8 cellular contexts compared by ENCODE assay signal in the genomic region with DNA sequence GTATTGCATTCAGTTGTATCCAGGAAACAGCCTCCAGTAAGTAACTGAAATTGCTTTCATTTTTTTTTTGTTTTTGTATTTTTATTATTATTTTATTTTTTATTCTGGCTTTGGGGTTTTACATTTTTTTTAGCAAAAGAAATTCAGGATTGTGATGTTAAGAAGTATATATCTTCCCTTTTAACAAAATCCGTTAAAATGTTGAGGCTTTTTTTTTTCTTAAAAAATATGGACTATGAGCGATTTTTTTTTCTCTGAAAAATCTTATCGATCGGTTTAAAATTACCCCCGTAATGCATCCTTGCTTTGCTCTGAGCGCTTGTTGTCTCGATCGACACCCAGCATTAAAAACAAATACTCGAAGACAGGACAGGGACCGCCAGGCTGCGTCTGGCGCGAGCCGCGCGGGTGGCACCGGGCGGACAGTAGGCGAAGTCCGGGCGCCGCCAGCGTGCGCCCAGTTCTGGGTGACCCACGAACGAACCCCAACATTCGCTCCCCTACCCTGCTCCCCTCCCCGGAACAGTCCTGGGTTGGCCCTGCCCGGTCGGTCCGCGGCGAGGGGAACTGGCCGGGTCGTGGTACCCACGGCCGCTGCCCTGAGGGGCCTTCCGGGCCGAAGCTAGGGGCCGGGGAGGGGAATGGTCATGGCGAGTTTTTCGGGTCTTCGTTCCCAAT. TPM values are rescaled to one million over a fixed set of nuclear protein-coding genes. Genes with fewer than 3 reads are reported as not detected.
DNase-seq lines count a peak whose midpoint lies in the region; ATAC-seq and TF ChIP-seq lines count a peak whose summit lies in the region.

No MANE protein-coding gene starts in this region.

- H3K4me3 ChIP-seq in SK-N-SH (ENCODE audit: low read depth in 2 of 2, low read length in 1 of 2) (peak overlapping the region; percentile 60 to 80), testis (peak overlapping the region; percentile 57 to 65)

- 0 out of 2 replicates have a peak, but pooled peaks have one; percentile 12 for TF ChIP-seq CTCF in SK-N-SH (IDR thresholded peaks at IDR 0.05)
- TF ChIP-seq CTCF in testis (IDR thresholded peaks at IDR 0.05): no peak

- H3K36me3 ChIP-seq in SK-N-SH (replicated peaks in 1 of 2; ENCODE audit: control insufficient read depth in 1 of 2, insufficient read depth in 2 of 2, low read length in 1 of 2) (no peaks in the 10 kb centered on the region), testis (ENCODE audit: low read depth, missing control alignments) (no peaks in the 10 kb centered on the region)

- H3K9me3 Mint-ChIP-seq in activated naive CD8-positive, alpha-beta T cell treated with anti-CD3 and anti-CD28 coated beads for 36 hours: no peaks in the 10 kb centered on the region

- no peaks in the 10 kb centered on the region for H3K9me3 ChIP-seq in SK-N-SH
- no peaks in the 10 kb centered on the region for H3K9me3 ChIP-seq in testis

- H3K36me3 Mint-ChIP-seq in activated naive CD8-positive, alpha-beta T cell treated with anti-CD3 and anti-CD28 coated beads for 36 hours: no peaks in the 10 kb centered on the region

- POLR2A ChIA-PET in SK-N-SH (lab: Yijun Ruan, JAX): interaction anchor here (0.6 to 3.6 kb wide), 17 partner anchors 9 to 156 kb away, joined by 3 to 28 read pairs (median 4); a partner anchor contains a TSS

- peaks cover 22% of the 10 kb centered on the region for H3K4me1 Mint-ChIP-seq in activated naive CD8-positive, alpha-beta T cell treated with anti-CD3 and anti-CD28 coated beads for 36 hours

- H3K27ac ChIP-seq in SK-N-SH (ENCODE audit: low read depth in 2 of 2, low read length in 1 of 2): peak overlapping the region; percentile 83 to 89
- H3K27ac ChIP-seq in testis: peak overlapping the region; percentile 93 to 97

- intact Hi-C loops in testis (cut with DNase I; ENCODE audit: low total_unique reads): no loop called here

- peak overlapping the region; percentile 95 for H3K9ac ChIP-seq in SK-N-SH

- TF ChIP-seq RAD21 in SK-N-SH (IDR thresholded peaks at IDR 0.05; ENCODE audit: low read length): no peak

- H4K20me1 ChIP-seq in SK-N-SH (ENCODE audit: insufficient read depth): peaks cover 25% of the 10 kb centered on the region

- CTCF ChIA-PET in SK-N-SH (lab: Yijun Ruan, JAX): interaction anchor here (0.8 to 8.6 kb wide), 18 partner anchors 10 to 143 kb away, joined by 3 to 104 read pairs (median 6); a partner anchor contains a TSS

- WGBS in SK-N-SH (ENCODE audit: low lambda C conversion rate): 1% methylated on average over 42 of the region's 43 CpGs
- 1% methylated on average over 33 to 43 of the region's 43 CpGs for WGBS in testis, 2 donors

- TF ChIP-seq EP300 in SK-N-SH (IDR thresholded peaks at IDR 0.05; ENCODE audit: borderline replicate concordance in 1 of 2, low read depth in 1 of 2, low read length in 1 of 2): 0 out of 4 replicates have a peak, but pooled peaks of 1 of the 2 experiments have one; percentile 1

- H3K27ac Mint-ChIP-seq in activated naive CD8-positive, alpha-beta T cell treated with anti-CD3 and anti-CD28 coated beads for 36 hours: no peak overlapping the region

- H3K27me3 ChIP-seq in SK-N-SH (ENCODE audit: insufficient read depth): no peaks in the 10 kb centered on the region
- H3K27me3 ChIP-seq in testis: no peaks in the 10 kb centered on the region

- DNase-seq in SK-N-SH: no peak
- DNase-seq in activated naive CD8-positive, alpha-beta T cell treated with anti-CD3 and anti-CD28 coated beads for 36 hours: no peak
- DNase-seq in left kidney (ENCODE audit: low read depth, low spot score): peak; percentile 43
- no peak for DNase-seq in testis
- DNase-seq in stimulated activated CD4-positive, alpha-beta T cell treated with anti-CD3 and anti-CD28 coated beads, Interleukin-2, amount 100 ng/mL, for 48 hours: no peak
- no peak for DNase-seq in NCI-H2081 treated with DMSO at 0.1 percent for 48 hours (lab: John Stamatoyannopoulos, UW)
- DNase-seq in AG20443 (ENCODE audit: low spot score): no peak

- H3F3A ChIP-seq in SK-N-SH (replicated peaks; ENCODE audit: insufficient read depth): peaks cover 32% of the 10 kb centered on the region

- TF ChIP-seq POLR2A in testis (IDR thresholded peaks at IDR 0.05): no peak

- peak overlapping the region; percentile 26; the same call in 1 of the 2 replicates for H2AFZ ChIP-seq in SK-N-SH (ENCODE audit: low read depth)

- H3K9me2 ChIP-seq in SK-N-SH: no peaks in the 10 kb centered on the region

- H3K4me2 ChIP-seq in SK-N-SH: peak overlapping the region; percentile 93

- peaks cover 79% of the 10 kb centered on the region for H3K27me3 Mint-ChIP-seq in activated naive CD8-positive, alpha-beta T cell treated with anti-CD3 and anti-CD28 coated beads for 36 hours

- ATAC-seq in SK-N-SH treated with all-trans-retinoic acid at 6 μM for 48 hours: no peak

- peak overlapping the region; percentile 34 for H3K4me3 Mint-ChIP-seq in activated naive CD8-positive, alpha-beta T cell treated with anti-CD3 and anti-CD28 coated beads for 36 hours

- peaks cover 35 to 73% of the 10 kb centered on the region in 2 experiments for H3K4me1 ChIP-seq in SK-N-SH (ENCODE audit: control insufficient read depth in 1 of 2, insufficient read depth in 2 of 2, low read depth in 1 of 2, low read length in 1 of 2)
- H3K4me1 ChIP-seq in testis: peaks cover 38% of the 10 kb centered on the region

- peaks cover 67% of the 10 kb centered on the region for H3K79me2 ChIP-seq in SK-N-SH (ENCODE audit: insufficient read depth)

TF ChIP-seq in SK-N-SH, 30 proteins besides CTCF, POLR2A, EP300 and RAD21:
- TF ChIP-seq TAF1 (IDR thresholded peaks at IDR 0.05; ENCODE audit: borderline replicate concordance, low read depth, low read length): 0 out of 2 replicates have a peak, but pooled peaks have one; percentile 17
- no peak for TF ChIP-seq TCF12 (IDR thresholded peaks at IDR 0.05)
- TF ChIP-seq, protein P1, sequence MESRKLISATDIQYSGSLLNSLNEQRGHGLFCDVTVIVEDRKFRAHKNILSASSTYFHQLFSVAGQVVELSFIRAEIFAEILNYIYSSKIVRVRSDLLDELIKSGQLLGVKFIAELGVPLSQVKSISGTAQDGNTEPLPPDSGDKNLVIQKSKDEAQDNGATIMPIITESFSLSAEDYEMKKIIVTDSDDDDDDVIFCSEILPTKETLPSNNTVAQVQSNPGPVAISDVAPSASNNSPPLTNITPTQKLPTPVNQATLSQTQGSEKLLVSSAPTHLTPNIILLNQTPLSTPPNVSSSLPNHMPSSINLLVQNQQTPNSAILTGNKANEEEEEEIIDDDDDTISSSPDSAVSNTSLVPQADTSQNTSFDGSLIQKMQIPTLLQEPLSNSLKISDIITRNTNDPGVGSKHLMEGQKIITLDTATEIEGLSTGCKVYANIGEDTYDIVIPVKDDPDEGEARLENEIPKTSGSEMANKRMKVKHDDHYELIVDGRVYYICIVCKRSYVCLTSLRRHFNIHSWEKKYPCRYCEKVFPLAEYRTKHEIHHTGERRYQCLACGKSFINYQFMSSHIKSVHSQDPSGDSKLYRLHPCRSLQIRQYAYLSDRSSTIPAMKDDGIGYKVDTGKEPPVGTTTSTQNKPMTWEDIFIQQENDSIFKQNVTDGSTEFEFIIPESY (IDR thresholded peaks at IDR 0.05; ENCODE audit: borderline replicate concordance, low read depth): no peak

TF ChIP-seq in SK-N-SH treated with all-trans-retinoic acid at 6 μM for 48 hours, 23 proteins besides CTCF, POLR2A, EP300 and RAD21:
- no peak for TF ChIP-seq ARNTL (CRISPR knock-in tag; IDR thresholded peaks at IDR 0.05; ENCODE audit: borderline replicate concordance, low read depth)

RNA-seq across cellular contexts. Expression of a gene that starts 0.5 kb away (rescaled TPM):
- polyA plus RNA-seq in SK-N-SH (2012; rRNA removed): 3.6 and 6.4 TPM in 2 replicates
- polyA plus RNA-seq in SK-N-SH (2012; cell fraction: cytosol; rRNA removed): 1.4 and 4.3 TPM in 2 replicates
- polyA plus RNA-seq in SK-N-SH (2012; cell fraction: nucleus; rRNA removed): 27.3 and 28.3 TPM in 2 replicates
- total RNA-seq in activated naive CD8-positive, alpha-beta T cell treated with anti-CD3 and anti-CD28 coated beads for 36 hours: under 1 TPM; 0.08 to 0.25 TPM
- 10 to 100 TPM; 29.2 to 30.2 TPM for total RNA-seq in testis
- polyA plus RNA-seq in testis (ENCODE audit: insufficient read depth, low read depth, low replicate concordance): 11.3 TPM

Comparison
In these comparisons a context has a peak if more than half of its experiments do, and no peak if none do; other contexts are left out.
1. RNA of a gene that starts 0.5 kb away (total RNA-seq): 29.2 to 30.2 TPM in testis; 0.08 to 0.25 TPM in activated naive CD8-positive, alpha-beta T cell treated with anti-CD3 and anti-CD28 coated beads for 36 hours; every median in the first group is over 10 times any median in the second.